ENCODE assay signal across 32 cellular contexts in genomic region chr17:7780736-7781135, GRCh38.
"Had no signal": no experiment of that assay in that cellular context is flagged by ENCODE, and none has a peak within 500 bp of the region (broad histone marks: within the 10 kb centered on the region; RNA-seq: fewer than 3 reads in every experiment).

No MANE protein-coding gene starts in this region.

- FAIRE-seq: TTC549 had no signal

- H3K27ac ChIP-seq: VCaP, WERI-Rb-1 had no signal

- ATAC-seq: activated CD4-positive, alpha-beta T cell treated with anti-CD3 and anti-CD28 coated beads for 36 hours; activated CD4-positive, CD25-positive, alpha-beta regulatory T cell treated with anti-CD3 and anti-CD28 coated beads, Interleukin-2, amount 50 U/mL, for 24 hours; activated CD8-positive, alpha-beta memory T cell treated with anti-CD3 and anti-CD28 coated beads, Interleukin-2, amount 10 ng/mL, durations not matched to agents 7 days and 5 days; activated CD8-positive, alpha-beta T cell treated with anti-CD3 and anti-CD28 coated beads for 36 hours; activated CD8-positive, alpha-beta T cell treated with anti-CD3 and anti-CD28 coated beads, Interleukin-2, amount 10 ng/mL, durations not matched to agents 7 days and 5 days; T-helper 17 cell; WTC11 had no signal

- DNase-seq: activated B cell treated with CpG ODN at 0.5 μM for 24 hours; activated CD4-positive, alpha-beta memory T cell treated with anti-CD3 and anti-CD28 coated beads for 36 hours; activated CD4-positive, alpha-beta memory T cell treated with anti-CD3 and anti-CD28 coated beads, Interleukin-2, amount 10 ng/mL, durations not matched to agents 7 days and 5 days; activated CD4-positive, alpha-beta T cell treated with anti-CD3 and anti-CD28 coated beads for 1 hour; activated CD4-positive, alpha-beta T cell treated with anti-CD3 and anti-CD28 coated beads for 36 hours; activated CD4-positive, alpha-beta T cell treated with anti-CD3 and anti-CD28 coated beads for 4 hours; activated CD4-positive, alpha-beta T cell treated with anti-CD3 and anti-CD28 coated beads for 48 hours; activated CD4-positive, alpha-beta T cell treated with anti-CD3 and anti-CD28 coated beads, Interleukin-2, amount 10 ng/mL, durations not matched to agents 24 days and 14 days; activated CD4-positive, alpha-beta T cell treated with anti-CD3 and anti-CD28 coated beads, Interleukin-2, amount 10 ng/mL, durations not matched to agents 7 days and 5 days; activated CD4-positive, alpha-beta T cell treated with anti-CD3 and anti-CD28 coated beads, Interleukin-2, amount 50 U/mL, for 1 hour; activated CD4-positive, alpha-beta T cell treated with anti-CD3 and anti-CD28 coated beads, Interleukin-2, amount 50 U/mL, for 4 hours; activated CD4-positive, alpha-beta T cell treated with anti-CD3 and anti-CD28 coated beads, Interleukin-2, amount 50 U/mL, for 48 hours; activated CD4-positive, CD25-positive, alpha-beta regulatory T cell; activated CD4-positive, CD25-positive, alpha-beta regulatory T cell treated with anti-CD3 and anti-CD28 coated beads, Interleukin-2, amount 50 U/mL, for 72 hours; activated CD8-positive, alpha-beta memory T cell treated with anti-CD3 and anti-CD28 coated beads for 24 hours; activated CD8-positive, alpha-beta memory T cell treated with anti-CD3 and anti-CD28 coated beads, Interleukin-2, amount 10 ng/mL, durations not matched to agents 7 days and 5 days; activated CD8-positive, alpha-beta memory T cell treated with anti-CD3 and anti-CD28 coated beads, Interleukin-2, amount 50 U/mL, for 4 hours; activated CD8-positive, alpha-beta memory T cell treated with anti-CD3 and anti-CD28 coated beads, Interleukin-2, amount 50 U/mL, for 48 hours; activated CD8-positive, alpha-beta T cell treated with anti-CD3 and anti-CD28 coated beads for 36 hours; activated CD8-positive, alpha-beta T cell treated with anti-CD3 and anti-CD28 coated beads, Interleukin-2, amount 10 ng/mL, durations not matched to agents 7 days and 5 days; activated T-cell treated with anti-CD3 and anti-CD28 coated beads for 4 hours; activated T-cell treated with anti-CD3 and anti-CD28 coated beads, Interleukin-2, amount 50 U/mL, for 1 hour; activated T-cell treated with anti-CD3 and anti-CD28 coated beads, Interleukin-2, amount 50 U/mL, for 24 hours; T-helper 17 cell; T-helper 2 cell; T-helper 9 cell; T1000; WERI-Rb-1 had no signal

- H3K36me3 ChIP-seq: WERI-Rb-1 had no signal
